ENCODE assay signal across 31 cellular contexts in the genomic region with DNA sequence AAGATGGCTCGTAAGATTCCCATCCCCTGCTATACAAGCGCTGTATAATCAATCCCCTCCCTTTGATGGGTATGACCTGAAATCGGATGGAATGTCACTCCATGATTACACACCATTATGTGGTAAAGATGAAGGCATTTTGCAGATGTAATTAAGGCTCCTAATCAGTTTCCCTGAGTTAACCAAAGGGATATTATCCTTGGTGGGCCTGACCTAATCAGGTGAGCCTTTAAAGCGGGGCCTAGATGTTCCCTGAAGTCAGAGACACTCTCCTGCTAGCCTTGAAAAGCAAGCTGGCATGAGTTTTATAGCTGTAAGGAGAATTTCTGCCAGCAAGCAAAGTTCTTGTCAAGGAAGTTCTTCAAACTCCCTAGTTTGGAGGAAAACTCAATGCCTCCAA.
"Had no signal": no experiment of that assay in that cellular context is flagged by ENCODE, and none has a peak within 500 bp of the region (broad histone marks: within the 10 kb centered on the region; RNA-seq: fewer than 3 reads in every experiment).

No MANE protein-coding gene starts in this region.

- H3K4me2 ChIP-seq: hepatocyte, neural progenitor cell had no signal

- H3K36me3 ChIP-seq: neural progenitor cell, thoracic aorta, upper lobe of left lung, vagina, WERI-Rb-1 had no signal

- H2AFZ ChIP-seq: hepatocyte, neural progenitor cell had no signal

- H3K27me3 ChIP-seq: dorsolateral prefrontal cortex, hepatocyte, neural progenitor cell, upper lobe of left lung, vagina had no signal

- H3K4me3 ChIP-seq: coronary artery, dorsolateral prefrontal cortex, hepatocyte, neural progenitor cell, thoracic aorta, upper lobe of left lung, vagina had no signal

- H3K9me3 ChIP-seq: thoracic aorta, upper lobe of left lung, vagina had no signal

- DNase-seq: activated CD4-positive, alpha-beta memory T cell treated with anti-CD3 and anti-CD28 coated beads, Interleukin-2, amount 10 ng/mL, durations not matched to agents 7 days and 5 days; activated CD4-positive, alpha-beta T cell treated with anti-CD3 and anti-CD28 coated beads, Interleukin-2, amount 10 ng/mL, durations not matched to agents 7 days and 5 days; activated CD8-positive, alpha-beta memory T cell treated with anti-CD3 and anti-CD28 coated beads, Interleukin-2, amount 50 U/mL, for 48 hours; activated gamma-delta T cell; activated naive CD4-positive, alpha-beta T cell treated with anti-CD3 and anti-CD28 coated beads, Interleukin-2, amount 50 U/mL, for 16 hours; activated T-cell treated with anti-CD3 and anti-CD28 coated beads, Interleukin-2, amount 50 U/mL, for 24 hours; amniotic stem cell; dorsolateral prefrontal cortex; effector memory CD4-positive, alpha-beta T cell; erythroblast; kidney; left colon; natural killer cell; occipital lobe; posterior cingulate gyrus; right cardiac atrium; stimulated activated CD4-positive, alpha-beta T cell treated with anti-CD3 and anti-CD28 coated beads, Interleukin-12 subunit alpha, Interleukin-12 subunit beta, amount 100 ng/mL, for 4 hours; stimulated activated CD4-positive, alpha-beta T cell treated with anti-CD3 and anti-CD28 coated beads, Interleukin-4, amount 100 ng/mL, for 24 hours; T-helper 17 cell; T1000; upper lobe of left lung; WERI-Rb-1 had no signal

- H3K27ac ChIP-seq: dorsolateral prefrontal cortex, hepatocyte, neural progenitor cell, vagina, WERI-Rb-1 had no signal

- H3K9ac ChIP-seq: neural progenitor cell had no signal

- FAIRE-seq: bronchial epithelial cell, frontal cortex, kidney had no signal

- ATAC-seq: activated CD4-positive, CD25-positive, alpha-beta regulatory T cell treated with anti-CD3 and anti-CD28 coated beads, Interleukin-2, amount 50 U/mL, for 24 hours; left colon; natural killer cell; right cardiac atrium; stimulated activated effector memory CD8-positive, alpha-beta T cell treated with anti-CD3 and anti-CD28 coated beads, Interleukin-12 subunit alpha, Interleukin-12 subunit beta, amount 100 ng/mL, for 72 hours; T-helper 17 cell had no signal

- H3K4me1 ChIP-seq: neural progenitor cell, upper lobe of left lung, vagina had no signal

- H3K79me2 ChIP-seq: hepatocyte had no signal
